12 cellular contexts compared by ENCODE assay signal in the genomic region with DNA sequence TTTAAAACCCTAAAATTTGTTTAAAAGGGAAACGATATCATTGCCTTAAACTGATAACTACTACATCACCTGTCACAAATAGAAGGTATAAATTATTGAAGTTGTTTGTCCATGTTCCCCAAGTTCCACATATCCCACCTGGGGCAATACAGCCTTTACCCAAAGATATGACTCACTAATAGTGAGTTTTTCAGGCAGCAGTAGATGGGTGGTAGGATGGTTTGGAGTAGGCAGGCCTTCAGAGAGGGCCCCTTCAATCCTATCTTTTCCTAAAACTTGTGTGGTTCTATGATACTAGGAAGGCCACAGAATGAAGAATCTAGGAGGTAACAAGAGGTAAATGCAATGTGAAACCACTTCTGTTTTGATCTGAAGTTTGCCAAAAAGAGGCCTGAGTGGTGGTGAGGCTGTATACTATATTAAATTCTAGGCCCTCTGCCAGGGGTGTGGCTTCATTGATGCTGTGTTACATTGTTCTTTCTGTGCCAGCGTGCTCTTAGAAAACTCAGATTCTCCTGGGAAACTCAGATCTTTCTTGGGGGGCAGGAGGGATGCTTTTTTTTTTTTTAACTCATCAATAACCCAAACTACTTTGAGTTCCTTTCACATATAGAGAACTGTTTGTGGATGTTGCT. TPM values are rescaled to one million over a fixed set of nuclear protein-coding genes. Genes with fewer than 3 reads are reported as not detected.
DNase-seq lines count a peak whose midpoint lies in the region; ATAC-seq and TF ChIP-seq lines count a peak whose summit lies in the region.
"Had no signal": no experiment of that assay in that cellular context is flagged by ENCODE, and none has a peak within 500 bp of the region (broad histone marks: within the 10 kb centered on the region; RNA-seq: fewer than 3 reads in every experiment).

No MANE protein-coding gene starts in this region.

- TF ChIP-seq CTCF in esophagus squamous epithelium (IDR thresholded peaks at IDR 0.05): no peak

- TF ChIP-seq POLR2A in esophagus squamous epithelium (IDR thresholded peaks at IDR 0.05): no peak

- no peak overlapping the region for H4K91ac ChIP-seq in neuronal stem cell (ENCODE audit: low read depth, low read length, poor library complexity)

- in situ Hi-C loops in HAP-1 (cut with MboI; ENCODE audit: low sequenced_read_pairs): no loop called here

- peaks cover 0 to 51% (median 6%) of the 10 kb centered on the region in 3 donors for H3K4me1 ChIP-seq in esophagus squamous epithelium
- peaks cover 11 to 13% of the 10 kb centered on the region in 2 donors for H3K4me1 ChIP-seq in neuronal stem cell (ENCODE audit: control insufficient read depth in 2 of 2, insufficient read depth in 1 of 2, low read depth in 1 of 2, low read length in 2 of 2)
- H3K4me1 ChIP-seq in HAP-1: no peaks in the 10 kb centered on the region; the same call in 1 of the 2 replicates
- no peaks in the 10 kb centered on the region for H3K4me1 ChIP-seq in SJCRH30

- H2BK120ac ChIP-seq in neuronal stem cell (ENCODE audit: low read depth, low read length): no peak overlapping the region

- no peak overlapping the region for H3K4ac ChIP-seq in neuronal stem cell (ENCODE audit: low read length)

- peak; percentile 29 for DNase-seq in AG08396 (ENCODE audit: low spot score)
- peak; percentile 25 for DNase-seq in NCI-H2196 treated with DMSO at 0.1 percent for 48 hours (lab: John Stamatoyannopoulos, UW; ENCODE audit: unreplicated experiment)
- no peak for DNase-seq in esophagus squamous epithelium (lab: John Stamatoyannopoulos, UW)
- no peak for DNase-seq in neuronal stem cell (ENCODE audit: low spot score)
- no peak for DNase-seq in HAP-1 (ENCODE audit: low spot score in 2 of 2)
- no peak for DNase-seq in SJCRH30
- DNase-seq: activated B cell treated with CpG ODN at 0.5 μM for 24 hours; GOT3; stimulated activated CD4-positive, alpha-beta T cell treated with anti-CD3 and anti-CD28 coated beads, Interleukin-4, amount 100 ng/mL, for 24 hours had no signal

- H3K4me3 ChIP-seq in esophagus squamous epithelium (no peak overlapping the region), neuronal stem cell (ENCODE audit: low read length in 2 of 2) (no peak overlapping the region), HAP-1 (no peak overlapping the region), SJCRH30 (no peak overlapping the region)
- H3K4me3 ChIP-seq: BLaER1 treated with 17β-estradiol and CSF1 and Interleukin-3, amounts not matched to agents 10 nM and 100 nM had no signal

- no peak overlapping the region for H3K9ac ChIP-seq in neuronal stem cell (ENCODE audit: low read depth, low read length, poor library complexity)
- H3K9ac ChIP-seq: BLaER1 treated with 17β-estradiol and CSF1 and Interleukin-3, amounts not matched to agents 10 nM and 100 nM had no signal

- ATAC-seq in HG02678 (IDR thresholded peaks at IDR 0.05; ENCODE audit: unreplicated experiment) (no peak), HG02642 (IDR thresholded peaks at IDR 0.05; ENCODE audit: poor library complexity, unreplicated experiment) (no peak)

- H4K8ac ChIP-seq in neuronal stem cell (ENCODE audit: low read depth, low read length): no peak overlapping the region

- no peak overlapping the region for H2BK12ac ChIP-seq in neuronal stem cell (ENCODE audit: low read length)

- H3K23ac ChIP-seq in neuronal stem cell (ENCODE audit: low read depth, low read length, poor library complexity): no peak overlapping the region

- no peak overlapping the region for H2BK5ac ChIP-seq in neuronal stem cell (ENCODE audit: low read length)

- intact Hi-C loops in esophagus squamous epithelium (cut with DNase I): no loop called here

- no peak overlapping the region for H3K4me2 ChIP-seq in neuronal stem cell (ENCODE audit: insufficient read depth, low read length, poor library complexity, severe bottlenecking)

- H2AFZ ChIP-seq in neuronal stem cell (ENCODE audit: low read length): peak overlapping the region; percentile 27

- no peaks in the 10 kb centered on the region for H3K36me3 ChIP-seq in esophagus squamous epithelium
- H3K36me3 ChIP-seq in neuronal stem cell (replicated peaks in 1 of 2; ENCODE audit: control insufficient read depth in 2 of 2, insufficient read depth in 2 of 2, low read length in 2 of 2): no peaks in the 10 kb centered on the region
- no peaks in the 10 kb centered on the region for H3K36me3 ChIP-seq in HAP-1 (replicated peaks)
- H3K36me3 ChIP-seq in SJCRH30: no peaks in the 10 kb centered on the region
- H3K36me3 ChIP-seq: BLaER1 treated with 17β-estradiol and CSF1 and Interleukin-3, amounts not matched to agents 10 nM and 100 nM had no signal

- H3K14ac ChIP-seq in neuronal stem cell (ENCODE audit: low read length): no peak overlapping the region

- H3K18ac ChIP-seq in neuronal stem cell (ENCODE audit: low read length): no peak overlapping the region

- no peaks in the 10 kb centered on the region for H3K9me3 ChIP-seq in esophagus squamous epithelium
- no peaks in the 10 kb centered on the region for H3K9me3 ChIP-seq in neuronal stem cell (replicated peaks in 1 of 2; ENCODE audit: control insufficient read depth in 2 of 2, insufficient read depth in 1 of 2, low read depth in 1 of 2, low read length in 2 of 2)
- H3K9me3 ChIP-seq in HAP-1: no peaks in the 10 kb centered on the region
- no peaks in the 10 kb centered on the region for H3K9me3 ChIP-seq in SJCRH30 (replicated peaks)
- H3K9me3 ChIP-seq: BLaER1 treated with 17β-estradiol and CSF1 and Interleukin-3, amounts not matched to agents 10 nM and 100 nM had no signal

- peaks cover 4% of the 10 kb centered on the region for H3K79me1 ChIP-seq in neuronal stem cell (ENCODE audit: low read depth, low read length)

- no peak overlapping the region for H2BK15ac ChIP-seq in neuronal stem cell (ENCODE audit: low read length)

- peak overlapping the region in 3 of 4 donors; percentile 1 to 49 (median 33) for H3K27ac ChIP-seq in esophagus squamous epithelium
- H3K27ac ChIP-seq in neuronal stem cell (replicated peaks; ENCODE audit: low read length): no peak overlapping the region
- H3K27ac ChIP-seq in SJCRH30: no peak overlapping the region

- 51 to 58% methylated on average over 2 of the region's 2 CpGs for WGBS in esophagus squamous epithelium, 2 donors
- WGBS in neuronal stem cell (ENCODE audit: extremely low coverage in 2 of 2, insufficient read length in 2 of 2, insufficient replicate concordance in 1 of 2), 2 donors: no CpG with 5 or more reads among the region's 2 CpGs

- H3K27me3 ChIP-seq in esophagus squamous epithelium (no peaks in the 10 kb centered on the region), neuronal stem cell (ENCODE audit: control insufficient read depth in 3 of 3, insufficient read depth in 3 of 3, low read depth in 1 of 3, low read length in 3 of 3) (no peaks in the 10 kb centered on the region), HAP-1 (ENCODE audit: low read depth) (no peaks in the 10 kb centered on the region), SJCRH30 (no peaks in the 10 kb centered on the region)
- H3K27me3 ChIP-seq: BLaER1 treated with 17β-estradiol and CSF1 and Interleukin-3, amounts not matched to agents 10 nM and 100 nM had no signal

- H2AK5ac ChIP-seq in neuronal stem cell (ENCODE audit: low read depth, low read length): no peak overlapping the region

RNA-seq across cellular contexts. Expression of a gene that starts 7.2 kb away (rescaled TPM):
- 10 to 100 TPM in 3 of 4 donors, 1 to 10 TPM in 1; 2.6 to 22.5 (median 12.8) TPM for total RNA-seq in esophagus squamous epithelium
- 35.6 TPM for polyA plus RNA-seq in neuronal stem cell (2013, experiment 1 of 2)
- polyA plus RNA-seq in neuronal stem cell (2013, experiment 2 of 2): 35.7 TPM
- 9.4 and 10.5 TPM in 2 replicates for total RNA-seq in SJCRH30 (2014; rRNA removed; shearing (Covaris generic))

RNA-seq across cellular contexts. Expression of a gene that starts 56.5 kb away (rescaled TPM):
- total RNA-seq in esophagus squamous epithelium: 10 to 100 TPM in 1 of 4 donors, 1 to 10 TPM in 3; 2.9 to 12.4 (median 6.5) TPM
- polyA plus RNA-seq in neuronal stem cell (2013, experiment 1 of 2): 0.47 TPM
- polyA plus RNA-seq in neuronal stem cell (2013, experiment 2 of 2): 0.42 TPM
- total RNA-seq in SJCRH30 (2014; rRNA removed; shearing (Covaris generic)): 1.5 and 1.6 TPM in 2 replicates

Comparison
In these comparisons a context has a peak if more than half of its experiments do, and no peak if none do; other contexts are left out.
1. DNase-seq: peak in AG08396 (single experiment) and NCI-H2196 treated with DMSO at 0.1 percent for 48 hours (single experiment); none in esophagus squamous epithelium (single experiment), neuronal stem cell (single experiment), HAP-1 (0 of 2) and SJCRH30 (0 of 2).
2. H3K27ac ChIP-seq: peak in esophagus squamous epithelium (3 of 4); none in neuronal stem cell (single experiment) and SJCRH30 (single experiment).